In the genomic region with DNA sequence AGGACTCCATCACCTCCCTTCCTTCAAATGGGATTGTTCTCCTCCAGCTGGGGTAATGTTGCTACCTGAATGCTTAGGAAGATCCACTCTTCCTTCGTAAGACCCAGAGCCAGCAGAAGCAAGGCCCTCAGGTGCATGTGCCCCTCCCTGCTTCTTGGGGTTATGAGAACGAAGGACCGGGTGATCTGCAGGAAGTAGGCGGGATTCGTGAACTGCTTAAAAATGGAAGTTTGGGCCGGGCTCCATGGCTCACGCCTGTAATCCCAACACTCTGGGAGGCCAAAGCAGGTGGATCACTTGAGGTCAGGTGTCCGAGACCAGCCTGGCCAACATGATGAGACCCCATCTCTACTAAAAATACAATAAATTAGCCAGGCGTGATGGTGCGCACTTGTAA, we compare ENCODE assay signal across 2 cellular contexts.
TF ChIP-seq lines count a peak whose summit lies in the region.

No MANE protein-coding gene starts in this region.

TF ChIP-seq in endothelial cell of umbilical vein, 7 proteins besides CTCF, POLR2A, EP300 and RAD21:
- no peak for TF ChIP-seq MYC (IDR thresholded peaks at IDR 0.05; ENCODE audit: low read depth, low read length)
- no peak for TF ChIP-seq JUN (IDR thresholded peaks at IDR 0.05; ENCODE audit: borderline replicate concordance, insufficient read depth, insufficient read length, low read depth)
- no peak for TF ChIP-seq GATA2 (IDR thresholded peaks at IDR 0.05; ENCODE audit: insufficient read depth, insufficient read length, low read depth, low read length)
- no peak for TF ChIP-seq POLR2AphosphoS5 (IDR thresholded peaks at IDR 0.05; ENCODE audit: insufficient read depth, low read depth, low read length)
- no peak for TF ChIP-seq MAX (IDR thresholded peaks at IDR 0.05; ENCODE audit: insufficient read depth, insufficient read length)
- no peak for TF ChIP-seq FOS (IDR thresholded peaks at IDR 0.05; ENCODE audit: borderline replicate concordance, insufficient read depth, low read length)
- no peak for TF ChIP-seq EZH2 (IDR thresholded peaks at IDR 0.05; ENCODE audit: borderline replicate concordance, low read depth, low read length, severe bottlenecking)

TF ChIP-seq in HEK293T, 16 proteins besides CTCF, POLR2A, EP300 and RAD21:
- TF ChIP-seq LEF1 (IDR thresholded peaks at IDR 0.05; ENCODE audit: borderline replicate concordance) = no peak
- TF ChIP-seq ARNT (IDR thresholded peaks at IDR 0.05) = no peak
- no peak for TF ChIP-seq BHLHE40 (IDR thresholded peaks at IDR 0.05; ENCODE audit: borderline replicate concordance)
- no peak for TF ChIP-seq TARDBP (IDR thresholded peaks at IDR 0.05)
- TF ChIP-seq NFRKB (IDR thresholded peaks at IDR 0.05) = no peak
